ENCODE assay signal across 22 cellular contexts in genomic region chr21:26448751-26449150, GRCh38.
DNase-seq lines count a peak whose midpoint lies in the region; FAIRE-seq and TF ChIP-seq lines count a peak whose summit lies in the region.
"Had no signal": no experiment of that assay in that cellular context is flagged by ENCODE, and none has a peak within 500 bp of the region (broad histone marks: within the 10 kb centered on the region; RNA-seq: fewer than 3 reads in every experiment).

No MANE protein-coding gene starts in this region.

- H3K4me1 Mint-ChIP-seq in chondrocyte (ENCODE audit: low read depth) = peaks cover 28% of the 10 kb centered on the region
- H3K4me1 Mint-ChIP-seq: activated B cell treated with CpG ODN at 0.5 μM for 24 hours had no signal

- no peaks in the 10 kb centered on the region for H3K9me1 ChIP-seq in keratinocyte (ENCODE audit: control insufficient read depth, extremely low read depth, insufficient read depth, low read length)

- dilution Hi-C loops in keratinocyte (cut with MboI; ENCODE audit: extremely low pct_ligation_motif_present, low sequenced_read_pairs) = no loop called here

- H3K27me3 Mint-ChIP-seq in chondrocyte (ENCODE audit: low read depth) = no peaks in the 10 kb centered on the region
- H3K27me3 Mint-ChIP-seq: activated B cell treated with CpG ODN at 0.5 μM for 24 hours had no signal

- H3K4me3 ChIP-seq in keratinocyte (ENCODE audit: control insufficient read depth in 2 of 3, extremely low read depth in 1 of 3, insufficient read depth in 2 of 3, low read depth in 1 of 3, low read length in 3 of 3) (peak overlapping the region in 1 of 3 experiments; percentile 4), thymus (ENCODE audit: low read length) (no peak overlapping the region)
- H3K4me3 ChIP-seq: BLaER1, K562, SJCRH30, stomach, uterus had no signal

- H3K27me3 ChIP-seq in keratinocyte (ENCODE audit: control insufficient read depth, extremely low read depth, insufficient read depth, low read length) (no peaks in the 10 kb centered on the region), thymus (ENCODE audit: control insufficient read depth, insufficient read depth) (no peaks in the 10 kb centered on the region)
- H3K27me3 ChIP-seq: BLaER1, SJCRH30, stomach, uterus had no signal

- peak overlapping the region; percentile 58 for H3K9ac ChIP-seq in keratinocyte (ENCODE audit: control insufficient read depth, extremely low read depth, insufficient read depth, low read length)
- H3K9ac ChIP-seq: BLaER1 had no signal

- H3K36me3 Mint-ChIP-seq in chondrocyte (ENCODE audit: low read depth) = no peaks in the 10 kb centered on the region
- H3K36me3 Mint-ChIP-seq: activated naive CD4-positive, alpha-beta T cell treated with anti-CD3 and anti-CD28 coated beads, Interleukin-2, amount 50 U/mL, for 72 hours had no signal

- 93% methylated on average over 4 of the region's 4 CpGs for WGBS in thymus

- peak; percentile 68 for FAIRE-seq in keratinocyte (lab: Jason Lieb, UNC)
- FAIRE-seq: K562 had no signal

- H3K27ac ChIP-seq in keratinocyte (ENCODE audit: control insufficient read depth, insufficient read depth, low read length) = peak overlapping the region; percentile 64
- peak overlapping the region; percentile 15 for H3K27ac ChIP-seq in thymus (ENCODE audit: low read depth)
- H3K27ac ChIP-seq: BLaER1, SJCRH30, stomach, uterus had no signal

- H3K4me3 Mint-ChIP-seq in chondrocyte (ENCODE audit: unreplicated experiment) = no peak overlapping the region
- H3K4me3 Mint-ChIP-seq: activated B cell treated with CpG ODN at 0.5 μM for 24 hours; activated CD8-positive, alpha-beta T cell treated with anti-CD3 and anti-CD28 coated beads for 36 hours; activated T-cell treated with anti-CD3 and anti-CD28 coated beads, Interleukin-2, amount 50 U/mL, for 4 hours; H9 had no signal

- H3K4me1 ChIP-seq in keratinocyte (ENCODE audit: control insufficient read depth, extremely low read depth, insufficient read depth, low read length) = peaks cover 21% of the 10 kb centered on the region
- H3K4me1 ChIP-seq in thymus (ENCODE audit: control insufficient read depth, insufficient read depth, low read length) = no peaks in the 10 kb centered on the region
- H3K4me1 ChIP-seq: BLaER1, stomach, uterus had no signal

- no peaks in the 10 kb centered on the region for H3K9me3 Mint-ChIP-seq in chondrocyte (ENCODE audit: low read depth)
- H3K9me3 Mint-ChIP-seq: activated B cell treated with CpG ODN at 0.5 μM for 24 hours; activated CD8-positive, alpha-beta T cell treated with anti-CD3 and anti-CD28 coated beads for 36 hours; activated naive CD4-positive, alpha-beta T cell treated with anti-CD3 and anti-CD28 coated beads, Interleukin-2, amount 50 U/mL, for 72 hours; activated T-cell treated with anti-CD3 and anti-CD28 coated beads, Interleukin-2, amount 50 U/mL, for 4 hours; H9 had no signal

- peak overlapping the region; percentile 73 for H3K4me2 ChIP-seq in keratinocyte (ENCODE audit: control insufficient read depth, extremely low read depth, insufficient read depth, low read depth, low read length)
- H3K4me2 ChIP-seq: BLaER1 had no signal

- H3K9me3 ChIP-seq in keratinocyte (ENCODE audit: control insufficient read depth, low read depth, low read length) = no peaks in the 10 kb centered on the region
- H3K9me3 ChIP-seq in thymus (ENCODE audit: control insufficient read depth) = no peaks in the 10 kb centered on the region
- H3K9me3 ChIP-seq: BLaER1, SJCRH30, stomach, uterus had no signal

- no peaks in the 10 kb centered on the region for H3K79me2 ChIP-seq in keratinocyte (ENCODE audit: control insufficient read depth, insufficient read depth, low read length)

- peak overlapping the region; percentile 85 for H3K27ac Mint-ChIP-seq in chondrocyte (ENCODE audit: unreplicated experiment)
- H3K27ac Mint-ChIP-seq: activated B cell treated with CpG ODN at 0.5 μM for 24 hours; activated CD8-positive, alpha-beta T cell treated with anti-CD3 and anti-CD28 coated beads for 36 hours; activated naive CD4-positive, alpha-beta T cell treated with anti-CD3 and anti-CD28 coated beads, Interleukin-2, amount 50 U/mL, for 72 hours; H9 had no signal

- no peaks in the 10 kb centered on the region for H4K20me1 ChIP-seq in keratinocyte (ENCODE audit: control insufficient read depth, extremely low read depth, insufficient read depth, low read length)
- H4K20me1 ChIP-seq: BLaER1 had no signal

- H2AFZ ChIP-seq in keratinocyte (ENCODE audit: control insufficient read depth, low read length) = peak overlapping the region; percentile 74

- DNase-seq in NCI-H460 (ENCODE audit: extremely low read depth, low read depth) (peak; percentile 62), chondrocyte (ENCODE audit: low spot score) (no peak), keratinocyte (ENCODE audit: low read depth, low spot score) (no peak), RPMI8226 (no peak), NCI-H510A treated with DMSO at 0.1 percent for 48 hours (lab: John Stamatoyannopoulos, UW) (no peak), T1000 (lab: John Stamatoyannopoulos, UW) (no peak)
- DNase-seq: activated B cell treated with CpG ODN at 0.5 μM for 24 hours; activated CD8-positive, alpha-beta T cell treated with anti-CD3 and anti-CD28 coated beads for 36 hours; activated T-cell treated with anti-CD3 and anti-CD28 coated beads, Interleukin-2, amount 50 U/mL, for 4 hours; cerebellar nuclear complex; H9; MV-4-11; NCI-H1930; NCI-H524; SJCRH30; stomach; T-helper 2 cell; uterus had no signal

- no peaks in the 10 kb centered on the region for H3K36me3 ChIP-seq in keratinocyte (ENCODE audit: control insufficient read depth in 2 of 2, extremely low read depth in 1 of 2, insufficient read depth in 2 of 2, low read length in 2 of 2)
- H3K36me3 ChIP-seq in thymus (ENCODE audit: control insufficient read depth, insufficient read depth) = no peaks in the 10 kb centered on the region
- H3K36me3 ChIP-seq: BLaER1, SJCRH30, stomach, uterus had no signal

- TF ChIP-seq CTCF in chondrocyte (IDR thresholded peaks at IDR 0.05) (no peak), keratinocyte (optimal IDR thresholded peaks at IDR 0.05 in 1 of 3, IDR thresholded peaks at IDR 0.05 in 1 of 3, conservative IDR thresholded peaks at IDR 0.05 in 1 of 3; ENCODE audit: extremely low read depth in 1 of 3, insufficient read depth in 2 of 3, low read length in 3 of 3) (no peak)
